ENCODE assay signal across 12 cellular contexts in the genomic region with DNA sequence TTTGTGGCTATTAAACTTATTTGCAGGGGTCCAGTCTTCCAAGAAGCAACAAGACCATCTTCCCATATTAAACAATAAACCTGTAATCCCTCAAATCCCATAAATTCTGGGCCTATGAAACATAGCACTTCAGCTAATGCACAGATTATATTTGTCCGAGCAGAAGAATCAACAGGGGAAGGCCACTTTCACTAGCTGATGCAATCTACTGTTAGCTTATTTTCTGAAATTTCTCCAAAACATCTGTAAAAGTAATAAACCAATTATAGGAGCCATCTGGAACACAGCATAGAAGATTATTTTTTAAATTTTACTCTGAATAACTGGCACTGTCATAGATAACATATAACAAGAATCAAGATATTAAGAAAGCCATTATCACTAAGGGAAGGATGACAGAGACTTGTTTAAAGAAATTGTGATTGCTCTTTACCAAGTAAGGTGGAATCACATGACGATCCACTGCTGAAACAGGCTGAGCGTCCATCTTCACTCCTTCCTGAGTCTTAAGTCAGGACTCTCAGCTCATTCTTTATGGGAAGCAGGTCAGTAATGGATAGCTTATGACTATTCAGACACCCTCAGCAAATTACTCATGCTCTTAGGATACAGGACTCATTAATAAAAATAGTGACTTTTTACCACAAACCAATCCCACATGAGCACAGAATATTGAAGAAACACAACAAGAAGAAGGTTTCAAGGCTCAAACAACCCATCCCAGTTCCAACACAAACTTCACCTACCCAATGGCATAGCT.
"Had no signal": no experiment of that assay in that cellular context is flagged by ENCODE, and none has a peak within 500 bp of the region (broad histone marks: within the 10 kb centered on the region; RNA-seq: fewer than 3 reads in every experiment).

No MANE protein-coding gene starts in this region.

- H3K27me3 ChIP-seq: esophagus squamous epithelium had no signal

- H3K4me1 ChIP-seq: esophagus squamous epithelium had no signal

- H3K9me3 ChIP-seq: esophagus squamous epithelium had no signal

- H3K36me3 ChIP-seq: esophagus squamous epithelium had no signal

- H3K27ac ChIP-seq: esophagus squamous epithelium had no signal

- ATAC-seq: activated T-cell treated with anti-CD3 and anti-CD28 coated beads, Interleukin-2, amount 50 U/mL, for 72 hours; left lobe of liver; natural killer cell treated with Interleukin-12 subunit alpha and Interleukin-12 subunit beta and Interleukin-15 and Interleukin-18, amount 100 ng/mL, for 72 hours; T-cell had no signal

- DNase-seq: activated CD4-positive, alpha-beta memory T cell treated with anti-CD3 and anti-CD28 coated beads for 36 hours; activated naive CD4-positive, alpha-beta T cell; activated T-cell treated with anti-CD3 and anti-CD28 coated beads, Interleukin-2, amount 50 U/mL, for 72 hours; esophagus squamous epithelium; glutamatergic neuron; immature natural killer cell; stimulated activated CD4-positive, alpha-beta T cell treated with anti-CD3 and anti-CD28 coated beads, Interleukin-15, amount 100 ng/mL, for 24 hours; stimulated activated CD4-positive, alpha-beta T cell treated with anti-CD3 and anti-CD28 coated beads, Interleukin-4, amount 100 ng/mL, for 4 hours; T-cell; T1000 had no signal

- H3K4me3 ChIP-seq: esophagus squamous epithelium had no signal
